ENCODE assay signal across 9 cellular contexts in the genomic region with DNA sequence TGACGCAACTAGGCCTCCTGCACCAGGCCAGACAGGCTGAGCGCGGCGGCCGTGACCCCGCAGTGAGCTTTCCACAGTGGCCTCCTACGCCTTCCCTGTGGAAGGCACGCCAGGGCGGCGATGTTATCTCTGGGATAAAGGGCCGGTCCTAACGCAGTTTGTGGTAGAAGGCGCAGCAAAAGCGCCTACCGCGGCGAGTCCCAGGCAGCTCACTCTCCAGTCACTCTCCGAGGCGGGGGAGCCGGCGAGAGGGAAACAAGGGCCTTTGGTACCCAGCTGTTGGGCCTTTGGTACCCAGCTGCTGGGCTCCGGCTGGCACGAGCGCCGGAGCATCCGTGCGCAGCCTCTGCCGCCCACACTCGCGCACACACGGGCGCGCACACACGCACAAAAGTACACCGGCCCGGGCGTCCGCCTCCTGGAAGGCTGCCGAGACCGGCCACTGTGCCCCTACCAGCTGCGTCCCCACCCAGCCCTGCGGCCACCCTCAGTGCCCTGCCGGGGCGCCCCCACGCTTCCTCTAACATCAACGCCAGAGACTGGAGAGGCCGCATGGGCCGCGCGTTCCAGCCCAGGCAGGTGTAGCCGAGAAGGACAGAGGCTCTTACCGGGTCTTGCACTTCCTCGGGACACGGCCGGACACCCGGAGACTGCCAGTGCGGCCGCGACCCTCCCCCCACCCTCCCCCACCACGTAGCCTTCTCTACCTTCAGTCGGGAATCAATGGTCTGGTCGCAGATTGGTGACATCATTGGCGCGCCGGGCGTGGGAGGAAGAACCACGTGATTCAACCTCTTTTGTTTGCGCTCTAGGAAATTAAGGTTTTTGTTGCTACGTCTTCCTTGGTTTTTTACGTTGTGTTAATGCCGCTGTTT. TPM values are rescaled to one million over a fixed set of nuclear protein-coding genes. Genes with fewer than 3 reads are reported as not detected.
DNase-seq lines count a peak whose midpoint lies in the region; ATAC-seq and TF ChIP-seq lines count a peak whose summit lies in the region.
"Had no signal": no experiment of that assay in that cellular context is flagged by ENCODE, and none has a peak within 500 bp of the region (broad histone marks: within the 10 kb centered on the region; RNA-seq: fewer than 3 reads in every experiment).

No MANE protein-coding gene starts in this region.

- H3K9ac ChIP-seq in KMS-11: peak overlapping the region; percentile 92
- peak overlapping the region; percentile 79 for H3K9ac ChIP-seq in muscle layer of colon (ENCODE audit: low read length)

- no TSS peak for BruUV-seq in Panc1 (replicated peaks; lab: Mats Ljungman, UMichigan)

- WGBS in esophagus muscularis mucosa: 0% methylated on average over 11 of the region's 71 CpGs

- H3K36me3 ChIP-seq in KMS-11 (ENCODE audit: insufficient read depth) (no peaks in the 10 kb centered on the region; the same call in 1 of the 2 replicates), Panc1 (ENCODE audit: control insufficient read depth, insufficient read depth, low read length) (peaks cover 2% of the 10 kb centered on the region), esophagus muscularis mucosa (peaks cover 0 to 4% (median 0%) of the 10 kb centered on the region in 4 donors), muscle layer of colon (ENCODE audit: insufficient read depth, low read length) (peaks cover 5% of the 10 kb centered on the region)

- ATAC-seq in GM19468 (IDR thresholded peaks at IDR 0.05; ENCODE audit: extremely low read depth, unreplicated experiment) (peak; percentile 19), Panc1 (peak; percentile 86)

- H3K4me1 ChIP-seq in KMS-11 (ENCODE audit: low read depth, poor library complexity, severe bottlenecking) (peaks cover 74% of the 10 kb centered on the region), Panc1 (ENCODE audit: control insufficient read depth, insufficient read depth, low read length) (peaks cover 12% of the 10 kb centered on the region; the same call in 1 of the 2 replicates), esophagus muscularis mucosa (peaks cover 18 to 36% (median 24%) of the 10 kb centered on the region in 4 donors), muscle layer of colon (ENCODE audit: insufficient read depth, low read length) (peaks cover 10% of the 10 kb centered on the region)

- no peak for TF ChIP-seq POLR2A in esophagus muscularis mucosa (IDR thresholded peaks at IDR 0.05; ENCODE audit: low read depth)

- TF ChIP-seq EP300 in esophagus muscularis mucosa (IDR thresholded peaks at IDR 0.05): no peak

- peak overlapping the region; percentile 100 for H3K4me3 ChIP-seq in KMS-11 (IDR thresholded peaks at IDR 0.05; ENCODE audit: insufficient read depth, low read depth, low read length)
- peak overlapping the region; percentile 81 to 88 for H3K4me3 ChIP-seq in Panc1 (ENCODE audit: low read depth in 2 of 2, low read length in 2 of 2)
- peak overlapping the region; percentile 90 to 99 (median 96) for H3K4me3 ChIP-seq in esophagus muscularis mucosa
- peak overlapping the region; percentile 85 to 95 for H3K4me3 ChIP-seq in muscle layer of colon (ENCODE audit: low read depth in 1 of 2, low read length in 2 of 2)

- H4K20me1 ChIP-seq in KMS-11 (ENCODE audit: insufficient read depth): peaks cover 9% of the 10 kb centered on the region

- peak overlapping the region; percentile 90 for H3K4me2 ChIP-seq in KMS-11

- TF ChIP-seq CTCF in KMS-11 (conservative IDR thresholded peaks at IDR 0.05; ENCODE audit: low read depth, low read length) (0 out of 2 replicates have a peak, but pooled peaks have one; percentile 16), Panc1 (IDR thresholded peaks at IDR 0.05) (no peak), esophagus muscularis mucosa (IDR thresholded peaks at IDR 0.05) (peak in 2 of 3 experiments; percentile 3 to 23)

- POLR2A ChIA-PET in Panc1 (lab: Charles Lee): interaction anchor here (0.6 kb wide), 1 partner anchor 185 kb away, joined by 12 read pairs; no protein-coding TSS in a partner anchor

- CTCF ChIA-PET in Panc1 (lab: Charles Lee): no interaction called here

- peak overlapping the region; percentile 80 for H2AFZ ChIP-seq in KMS-11 (ENCODE audit: low read depth)

- peak; percentile 94 for DNase-seq in CD1c-positive myeloid dendritic cell (ENCODE audit: extremely low spot score)
- DNase-seq in Panc1 (ENCODE audit: low read depth, low spot score): peak; percentile 71
- peak; percentile 97 to 98 for DNase-seq in activated T-cell treated with anti-CD3 and anti-CD28 coated beads, Interleukin-2, amount 50 U/mL, for 48 hours
- peak; percentile 97 for DNase-seq in esophagus muscularis mucosa (ENCODE audit: extremely low spot score)
- peak; percentile 88 to 95 for DNase-seq in stimulated activated CD8-positive, alpha-beta memory T cell treated with anti-CD3 and anti-CD28 coated beads, Interleukin-4, amount 100 ng/mL, for 4 hours (ENCODE audit: low read depth in 2 of 2, low spot score in 1 of 2)

- intact Hi-C loops in Panc1 (cut with micrococcal nuclease; ENCODE audit: unreplicated experiment): no loop called here
- intact Hi-C loops in esophagus muscularis mucosa (cut with DNase I): no loop called here

- in situ Hi-C loops in Panc1 (cut with HindIII; ENCODE audit: low pct_unique_long_range_greater_than_20kb, low sequenced_read_pairs): no loop called here

- H3K27me3 ChIP-seq in KMS-11 (ENCODE audit: insufficient read depth, low read depth) (no peaks in the 10 kb centered on the region), Panc1 (ENCODE audit: control insufficient read depth, insufficient read depth, low read length) (peaks cover 7% of the 10 kb centered on the region; the same call in 1 of the 2 replicates), esophagus muscularis mucosa (no peaks in the 10 kb centered on the region), muscle layer of colon (ENCODE audit: control insufficient read depth in 1 of 2, insufficient read depth in 2 of 2, low read length in 2 of 2) (no peaks in the 10 kb centered on the region)

- H3K9me3 ChIP-seq in Panc1 (ENCODE audit: control insufficient read depth, insufficient read depth, low read depth, low read length) (peaks cover 17% of the 10 kb centered on the region; the same call in 1 of the 2 replicates), esophagus muscularis mucosa (peaks cover 0 to 7% (median 2%) of the 10 kb centered on the region in 4 donors), muscle layer of colon (ENCODE audit: low read length) (peaks cover 6% of the 10 kb centered on the region)

- peak overlapping the region; percentile 68 for H3K27ac ChIP-seq in KMS-11
- peak overlapping the region; percentile 99 for H3K27ac ChIP-seq in Panc1 (ENCODE audit: low read length)
- H3K27ac ChIP-seq in esophagus muscularis mucosa (replicated peaks in 1 of 4): peak overlapping the region; percentile 91 to 98 (median 95)
- peak overlapping the region; percentile 94 for H3K27ac ChIP-seq in muscle layer of colon (ENCODE audit: low read depth, low read length)

- peaks cover 53% of the 10 kb centered on the region for H3K79me2 ChIP-seq in KMS-11 (ENCODE audit: insufficient read depth, low read depth)

RNA-seq across cellular contexts. Expression of a gene that starts 19.5 kb away (rescaled TPM):
- total RNA-seq in Panc1 (2021; ENCODE audit: unreplicated experiment) (136 TPM), esophagus muscularis mucosa (10 to 100 TPM; 80.2 to 96.3 (median 87.1) TPM)
- polyA plus RNA-seq in Panc1 (2012; ENCODE audit: insufficient read length): 88.1 TPM

RNA-seq across cellular contexts. Expression of a gene that starts 59.9 kb away (rescaled TPM):
- total RNA-seq in Panc1 (2021; ENCODE audit: unreplicated experiment) (0.21 TPM), esophagus muscularis mucosa (under 1 TPM; under 0.01 to 0.65 (median 0.19) TPM)
- 0.56 TPM for polyA plus RNA-seq in Panc1 (2012; ENCODE audit: insufficient read length)
- total RNA-seq: T-helper 2 cell treated with Interferon-gamma antibody and Interleukin-4, amounts not matched to agents 100 ng/mL and 5 ng/mL, for 36 hours had no signal

Comparison
In these comparisons a context has a peak if more than half of its experiments do, and no peak if none do; other contexts are left out.
1. Peak in every context shown above with its lines: DNase-seq, ATAC-seq, H3K4me3 ChIP-seq and H3K27ac ChIP-seq.